In the genomic region with DNA sequence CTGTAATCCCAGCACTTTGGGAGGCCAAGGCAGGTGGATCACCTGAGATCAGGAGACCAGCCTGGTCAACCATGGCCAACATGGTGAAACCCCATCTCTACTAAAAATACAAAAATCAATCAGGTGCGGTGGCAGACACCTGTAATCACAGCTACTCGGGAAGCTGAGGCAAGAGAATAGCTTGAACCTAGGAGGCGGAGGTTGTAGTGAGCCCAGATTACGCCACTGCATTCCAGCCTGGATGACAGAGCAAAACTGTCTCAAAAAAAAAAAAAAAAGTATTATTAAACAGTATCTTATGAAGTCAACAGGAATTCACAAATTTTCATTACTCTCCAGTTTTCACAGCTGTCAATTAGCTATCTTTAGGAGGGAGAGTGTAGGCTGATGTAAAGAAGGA, we compare ENCODE assay signal across 18 cellular contexts. TPM values are rescaled to one million over a fixed set of nuclear protein-coding genes. Genes with fewer than 3 reads are reported as not detected.
DNase-seq lines count a peak whose midpoint lies in the region; ATAC-seq, FAIRE-seq and TF ChIP-seq lines count a peak whose summit lies in the region.
"Had no signal": no experiment of that assay in that cellular context is flagged by ENCODE, and none has a peak within 500 bp of the region (broad histone marks: within the 10 kb centered on the region; RNA-seq: fewer than 3 reads in every experiment).

No MANE protein-coding gene starts in this region.

- TF ChIP-seq CTCF in CD4-positive, alpha-beta T cell (IDR thresholded peaks at IDR 0.05): no peak
- TF ChIP-seq CTCF in IMR-90 (conservative IDR thresholded peaks at IDR 0.05; ENCODE audit: low read depth, low read length): no peak
- no peak for TF ChIP-seq CTCF in bronchial epithelial cell (IDR thresholded peaks at IDR 0.05; ENCODE audit: insufficient read depth, low read length, severe bottlenecking)

- H2AK5ac ChIP-seq in IMR-90 (ENCODE audit: low read depth, low read length): no peak overlapping the region

- no peak for TF ChIP-seq POLR2A in IMR-90 (IDR thresholded peaks at IDR 0.05; ENCODE audit: low read depth, low read length)

- H3K4ac ChIP-seq in IMR-90 (ENCODE audit: low read depth, low read length): no peak overlapping the region

- H3K9ac ChIP-seq in IMR-90 (ENCODE audit: low read depth, low read length): no peak overlapping the region

- no peak overlapping the region for H3K14ac ChIP-seq in IMR-90 (replicated peaks; ENCODE audit: low read depth, low read length)

- H3K4me3 ChIP-seq in IMR-90 (ENCODE audit: insufficient read depth, low read depth, low read length) (no peak overlapping the region), bronchial epithelial cell (ENCODE audit: low read depth, low read length) (no peak overlapping the region)
- H3K4me3 ChIP-seq: Peyer's patch had no signal

- no peaks in the 10 kb centered on the region for H3K27me3 Mint-ChIP-seq in CD4-positive, alpha-beta T cell

- no peak overlapping the region for H2AK9ac ChIP-seq in IMR-90 (replicated peaks; ENCODE audit: low read depth, low read length, poor library complexity)

- no peak overlapping the region for H4K91ac ChIP-seq in IMR-90 (ENCODE audit: insufficient read depth, low read depth, low read length)

- H2BK5ac ChIP-seq in IMR-90 (ENCODE audit: low read depth, low read length, poor library complexity, severe bottlenecking): no peak overlapping the region

- no peak overlapping the region for H2BK20ac ChIP-seq in IMR-90 (ENCODE audit: low read depth, low read length)

- no peaks in the 10 kb centered on the region for H3K9me3 Mint-ChIP-seq in CD4-positive, alpha-beta T cell

- peaks cover 49% of the 10 kb centered on the region for H3K36me3 Mint-ChIP-seq in CD4-positive, alpha-beta T cell (ENCODE audit: low read depth)

- POLR2A ChIA-PET in CD4-positive, alpha-beta T cell (lab: Charles Lee): no interaction called here
- POLR2A ChIA-PET in IMR-90 (lab: Charles Lee; ENCODE audit: unreplicated experiment) (no interaction called here), HEK293T (lab: Yijun Ruan, JAX) (no interaction called here)

- CTCF ChIA-PET in CD4-positive, alpha-beta T cell (lab: Charles Lee): interaction anchor here (0.6 kb wide), 1 partner anchor 20 kb away, joined by 3 read pairs; no protein-coding TSS in a partner anchor
- CTCF ChIA-PET in IMR-90 (lab: Yijun Ruan, JAX): no interaction called here
- CTCF ChIA-PET in HEK293T (lab: Yijun Ruan, JAX): interaction anchor here (0.6 kb wide), 2 partner anchors 688 to 1971 kb away, joined by 3 read pairs; no protein-coding TSS in a partner anchor

- H3K4me3 Mint-ChIP-seq in CD4-positive, alpha-beta T cell: peak overlapping the region; percentile 45

- peaks cover 16 to 55% of the 10 kb centered on the region in 2 experiments for H3K79me1 ChIP-seq in IMR-90 (ENCODE audit: low read depth in 1 of 2, low read length in 2 of 2)

- H4K5ac ChIP-seq in IMR-90 (ENCODE audit: low read depth, low read length): no peak overlapping the region

- no peak overlapping the region for H2AFZ ChIP-seq in IMR-90 (replicated peaks; ENCODE audit: low read length, poor library complexity)

- H2BK120ac ChIP-seq in IMR-90 (ENCODE audit: low read depth, low read length): no peak overlapping the region

- no peaks in the 10 kb centered on the region for H3K27me3 ChIP-seq in CD4-positive, alpha-beta T cell (ENCODE audit: control insufficient read depth, insufficient read depth, low read length)
- H3K27me3 ChIP-seq in IMR-90 (ENCODE audit: control insufficient read depth, insufficient read depth, low read length) (no peaks in the 10 kb centered on the region), bronchial epithelial cell (ENCODE audit: control insufficient read depth, insufficient read depth, low read length) (no peaks in the 10 kb centered on the region)
- H3K27me3 ChIP-seq: Peyer's patch had no signal

- H3K36me3 ChIP-seq in IMR-90 (ENCODE audit: control insufficient read depth, insufficient read depth, low read length) (peaks cover 15% of the 10 kb centered on the region), bronchial epithelial cell (ENCODE audit: control insufficient read depth, insufficient read depth, low read length) (peaks cover 2% of the 10 kb centered on the region)
- H3K36me3 ChIP-seq: Peyer's patch had no signal

- H4K20me1 ChIP-seq in IMR-90 (ENCODE audit: insufficient read depth, low read length): peaks cover 2% of the 10 kb centered on the region; the same call in 1 of the 2 replicates

- dilution Hi-C loops in IMR-90 (cut with HindIII; ENCODE audit: low sequenced_read_pairs, unreplicated experiment): no loop called here

- no peak overlapping the region for H3K23ac ChIP-seq in IMR-90 (ENCODE audit: low read depth, low read length)

- DNase-seq in CD4-positive, alpha-beta T cell: no peak
- no peak for DNase-seq in IMR-90
- DNase-seq in bronchial epithelial cell (ENCODE audit: low read depth): peak; percentile 15
- peak; percentile 53 for DNase-seq in iris pigment epithelial cell (ENCODE audit: low read depth)
- DNase-seq in NCI-H510A (lab: John Stamatoyannopoulos, UW): no peak
- DNase-seq in inferior parietal cortex (ENCODE audit: extremely low spot score): no peak
- DNase-seq in dedifferentiated amniotic fluid mesenchymal stem cell (ENCODE audit: extremely low spot score): no peak
- no peak for DNase-seq in HEK293T (ENCODE audit: extremely low spot score)
- DNase-seq: C1 segment of cervical spinal cord, DMS53, KBM-7, NCI-H1105, NCI-H2029 treated with DMSO at 0.1 percent for 48 hours, NCI-H226, NCI-H524, NCI-H82, Peyer's patch had no signal

- H2BK15ac ChIP-seq in IMR-90 (ENCODE audit: low read depth, low read length): no peak overlapping the region

- H3K18ac ChIP-seq in IMR-90 (ENCODE audit: low read depth, low read length): no peak overlapping the region

- no peak overlapping the region for H3K4me2 ChIP-seq in IMR-90 (ENCODE audit: low read depth, low read length)

- H3K27ac Mint-ChIP-seq in CD4-positive, alpha-beta T cell: no peak overlapping the region

- in situ Hi-C loops in IMR-90 (cut with MboI; ENCODE audit: low sequenced_read_pairs): no loop called here

- no peak overlapping the region for H3K27ac ChIP-seq in CD4-positive, alpha-beta T cell (ENCODE audit: low read depth, low read length)
- no peak overlapping the region for H3K27ac ChIP-seq in IMR-90 (ENCODE audit: insufficient read depth, low read length)
- H3K27ac ChIP-seq: Peyer's patch had no signal

- TF ChIP-seq RAD21 in IMR-90 (IDR thresholded peaks at IDR 0.05; ENCODE audit: low read length): no peak

- H4K8ac ChIP-seq in IMR-90 (ENCODE audit: low read depth in 2 of 2, low read length in 2 of 2): no peak overlapping the region

- H3K4me1 ChIP-seq in IMR-90 (ENCODE audit: control insufficient read depth, insufficient read depth, low read length): peaks cover 11% of the 10 kb centered on the region

- BruUV-seq in IMR-90 (replicated peaks; lab: Mats Ljungman, UMichigan): no TSS peak

- H3K56ac ChIP-seq in IMR-90 (ENCODE audit: extremely low read depth, insufficient read depth, low read length): no peak overlapping the region

- no peaks in the 10 kb centered on the region for H3K9me1 ChIP-seq in IMR-90 (ENCODE audit: insufficient read depth, low read length)

- intact Hi-C loops in CD4-positive, alpha-beta T cell (cut with DNase I, micrococcal nuclease): no loop called here
- intact Hi-C loops in IMR-90 (cut with micrococcal nuclease): no loop called here

- no peak for ATAC-seq in CD4-positive, alpha-beta T cell (ENCODE audit: poor library complexity)
- no peak for ATAC-seq in IMR-90 (ENCODE audit: low read depth)

- FAIRE-seq in bronchial epithelial cell (lab: Jason Lieb, UNC): no peak
- FAIRE-seq: H54 had no signal

- H3K9me3 ChIP-seq in CD4-positive, alpha-beta T cell (ENCODE audit: control insufficient read depth, low read length): no peaks in the 10 kb centered on the region
- H3K9me3 ChIP-seq in IMR-90 (ENCODE audit: control insufficient read depth, insufficient read depth, low read length): no peaks in the 10 kb centered on the region
- H3K9me3 ChIP-seq: Peyer's patch had no signal

- H3K4me1 Mint-ChIP-seq in CD4-positive, alpha-beta T cell (ENCODE audit: low read depth): peaks cover 65% of the 10 kb centered on the region

- WGBS in IMR-90 (ENCODE audit: extremely low coverage in 2 of 2, insufficient read length in 1 of 2), 2 experiments: no CpG with 5 or more reads among the region's 4 CpGs

TF ChIP-seq in IMR-90, 13 proteins besides CTCF, POLR2A, EP300 and RAD21:
- TF ChIP-seq MXI1 (IDR thresholded peaks at IDR 0.05; ENCODE audit: borderline replicate concordance, low read depth, low read length): no peak
- TF ChIP-seq MAZ (IDR thresholded peaks at IDR 0.05; ENCODE audit: borderline replicate concordance, low read depth, low read length): no peak
- no peak for TF ChIP-seq FOS (IDR thresholded peaks at IDR 0.05; ENCODE audit: low read depth, low read length)
- TF ChIP-seq SMC3 (IDR thresholded peaks at IDR 0.05; ENCODE audit: low read depth, low read length): no peak
- TF ChIP-seq NFE2L2 (IDR thresholded peaks at IDR 0.05; ENCODE audit: low read depth, low read length): peak; percentile 42; the same call in 1 of the 2 replicates
- peak; percentile 32; the same call in 1 of the 2 replicates for TF ChIP-seq CEBPB (IDR thresholded peaks at IDR 0.05; ENCODE audit: low read depth, low read length)
- no peak for TF ChIP-seq CHD1 (IDR thresholded peaks at IDR 0.05; ENCODE audit: low read depth, low read length)

TF ChIP-seq in HEK293T, 16 proteins besides CTCF, POLR2A, EP300 and RAD21 (continues in another document):
- TF ChIP-seq ZNF384 (IDR thresholded peaks at IDR 0.05) (no peak), TARDBP (IDR thresholded peaks at IDR 0.05) (no peak), BHLHE40 (IDR thresholded peaks at IDR 0.05; ENCODE audit: borderline replicate concordance) (no peak), FOXA1 (IDR thresholded peaks at IDR 0.05) (no peak), SUZ12 (IDR thresholded peaks at IDR 0.05) (no peak), NFRKB (IDR thresholded peaks at IDR 0.05) (no peak), SP1 (IDR thresholded peaks at IDR 0.05) (no peak), CTBP1 (IDR thresholded peaks at IDR 0.05; ENCODE audit: borderline replicate concordance) (no peak), ARNT (IDR thresholded peaks at IDR 0.05) (no peak)
- TF ChIP-seq, protein P1, sequence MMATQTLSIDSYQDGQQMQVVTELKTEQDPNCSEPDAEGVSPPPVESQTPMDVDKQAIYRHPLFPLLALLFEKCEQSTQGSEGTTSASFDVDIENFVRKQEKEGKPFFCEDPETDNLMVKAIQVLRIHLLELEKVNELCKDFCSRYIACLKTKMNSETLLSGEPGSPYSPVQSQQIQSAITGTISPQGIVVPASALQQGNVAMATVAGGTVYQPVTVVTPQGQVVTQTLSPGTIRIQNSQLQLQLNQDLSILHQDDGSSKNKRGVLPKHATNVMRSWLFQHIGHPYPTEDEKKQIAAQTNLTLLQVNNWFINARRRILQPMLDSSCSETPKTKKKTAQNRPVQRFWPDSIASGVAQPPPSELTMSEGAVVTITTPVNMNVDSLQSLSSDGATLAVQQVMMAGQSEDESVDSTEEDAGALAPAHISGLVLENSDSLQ (IDR thresholded peaks at IDR 0.05): no peak

RNA-seq across cellular contexts. Expression of a gene that starts 3.8 kb away (rescaled TPM):
- total RNA-seq in CD4-positive, alpha-beta T cell: 10 to 100 TPM; 28.2 to 28.8 TPM
- 52.5 and 83.3 TPM in 2 replicates for total RNA-seq in IMR-90 (2012; rRNA removed)
- 54.4 and 59.1 TPM in 2 replicates for polyA plus RNA-seq in IMR-90 (2012; rRNA removed)
- polyA plus RNA-seq in IMR-90 (2012; cell fraction: cytosol; rRNA removed): 32.3 and 41.6 TPM in 2 replicates
- polyA plus RNA-seq in IMR-90 (2012; cell fraction: nucleus; rRNA removed; ENCODE audit: low replicate concordance): 95.2 and 130 TPM in 2 replicates
- 98.6 and 118 TPM in 2 replicates for total RNA-seq in bronchial epithelial cell

Comparison
In these comparisons a context has a peak if more than half of its experiments do, and no peak if none do; other contexts are left out.
1. DNase-seq: peak in bronchial epithelial cell (single experiment) and iris pigment epithelial cell (single experiment); none in CD4-positive, alpha-beta T cell (0 of 10), IMR-90 (single experiment), NCI-H510A (single experiment), inferior parietal cortex (single experiment), dedifferentiated amniotic fluid mesenchymal stem cell (single experiment) and HEK293T (single experiment).